2 cellular contexts compared by ENCODE assay signal in the genomic region with DNA sequence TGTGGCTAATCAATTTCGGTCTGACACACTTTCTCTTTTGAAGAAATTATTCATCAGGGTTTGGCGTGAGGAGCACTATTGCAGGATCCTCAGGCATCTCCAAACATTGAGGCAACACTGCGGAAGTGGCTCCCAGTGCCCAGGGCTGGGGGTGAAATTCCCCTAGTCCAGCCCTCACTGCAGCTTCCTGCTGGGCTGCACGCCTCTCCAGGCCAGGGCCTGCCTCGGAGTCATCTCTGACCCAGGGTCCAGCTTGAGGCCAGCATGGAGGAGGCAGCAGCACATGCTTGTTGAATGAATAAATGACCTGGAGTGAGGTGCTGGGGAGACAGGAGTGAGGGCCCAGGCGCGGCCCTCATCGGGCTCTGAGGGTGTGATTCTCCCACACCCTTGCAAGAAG.
TF ChIP-seq lines count a peak whose summit lies in the region.

No MANE protein-coding gene starts in this region.

TF ChIP-seq in K562, 482 proteins besides CTCF, POLR2A, EP300 and RAD21:
- TF ChIP-seq ZNF436 (CRISPR knock-in tag; IDR thresholded peaks at IDR 0.05), result peak; percentile 58; the same call in 1 of the 2 replicates
- peak; percentile 64 for TF ChIP-seq RBM25 (IDR thresholded peaks at IDR 0.05; ENCODE audit: low read depth, low read length, severe bottlenecking)
- TF ChIP-seq, protein P1, sequence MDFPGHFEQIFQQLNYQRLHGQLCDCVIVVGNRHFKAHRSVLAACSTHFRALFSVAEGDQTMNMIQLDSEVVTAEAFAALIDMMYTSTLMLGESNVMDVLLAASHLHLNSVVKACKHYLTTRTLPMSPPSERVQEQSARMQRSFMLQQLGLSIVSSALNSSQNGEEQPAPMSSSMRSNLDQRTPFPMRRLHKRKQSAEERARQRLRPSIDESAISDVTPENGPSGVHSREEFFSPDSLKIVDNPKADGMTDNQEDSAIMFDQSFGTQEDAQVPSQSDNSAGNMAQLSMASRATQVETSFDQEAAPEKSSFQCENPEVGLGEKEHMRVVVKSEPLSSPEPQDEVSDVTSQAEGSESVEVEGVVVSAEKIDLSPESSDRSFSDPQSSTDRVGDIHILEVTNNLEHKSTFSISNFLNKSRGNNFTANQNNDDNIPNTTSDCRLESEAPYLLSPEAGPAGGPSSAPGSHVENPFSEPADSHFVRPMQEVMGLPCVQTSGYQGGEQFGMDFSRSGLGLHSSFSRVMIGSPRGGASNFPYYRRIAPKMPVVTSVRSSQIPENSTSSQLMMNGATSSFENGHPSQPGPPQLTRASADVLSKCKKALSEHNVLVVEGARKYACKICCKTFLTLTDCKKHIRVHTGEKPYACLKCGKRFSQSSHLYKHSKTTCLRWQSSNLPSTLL (IDR thresholded peaks at IDR 0.05), result no peak
- TF ChIP-seq HEY1 (CRISPR knock-in tag; IDR thresholded peaks at IDR 0.05; ENCODE audit: borderline replicate concordance), result no peak
- TF ChIP-seq GTF3C2 (IDR thresholded peaks at IDR 0.05; ENCODE audit: borderline replicate concordance, extremely low read depth, insufficient read length), result peak; percentile 7
- peak; percentile 96 for TF ChIP-seq ZFP36 (IDR thresholded peaks at IDR 0.05; ENCODE audit: low read depth, low read length, partially characterized antibody)
- TF ChIP-seq ZNF3 (CRISPR knock-in tag; IDR thresholded peaks at IDR 0.05), result peak; percentile 94
- TF ChIP-seq ELF1 (tag; IDR thresholded peaks at IDR 0.05), result no peak

TF ChIP-seq in HepG2, 621 proteins besides CTCF, POLR2A, EP300 and RAD21 (continues in another document):
- TF ChIP-seq LRRFIP1 (CRISPR knock-in tag; conservative IDR thresholded peaks at IDR 0.05), result no peak
- peak; percentile 98 for TF ChIP-seq ZFP36 (IDR thresholded peaks at IDR 0.05; ENCODE audit: borderline replicate concordance, low read depth, low read length, partially characterized antibody)
- TF ChIP-seq, protein P2, sequence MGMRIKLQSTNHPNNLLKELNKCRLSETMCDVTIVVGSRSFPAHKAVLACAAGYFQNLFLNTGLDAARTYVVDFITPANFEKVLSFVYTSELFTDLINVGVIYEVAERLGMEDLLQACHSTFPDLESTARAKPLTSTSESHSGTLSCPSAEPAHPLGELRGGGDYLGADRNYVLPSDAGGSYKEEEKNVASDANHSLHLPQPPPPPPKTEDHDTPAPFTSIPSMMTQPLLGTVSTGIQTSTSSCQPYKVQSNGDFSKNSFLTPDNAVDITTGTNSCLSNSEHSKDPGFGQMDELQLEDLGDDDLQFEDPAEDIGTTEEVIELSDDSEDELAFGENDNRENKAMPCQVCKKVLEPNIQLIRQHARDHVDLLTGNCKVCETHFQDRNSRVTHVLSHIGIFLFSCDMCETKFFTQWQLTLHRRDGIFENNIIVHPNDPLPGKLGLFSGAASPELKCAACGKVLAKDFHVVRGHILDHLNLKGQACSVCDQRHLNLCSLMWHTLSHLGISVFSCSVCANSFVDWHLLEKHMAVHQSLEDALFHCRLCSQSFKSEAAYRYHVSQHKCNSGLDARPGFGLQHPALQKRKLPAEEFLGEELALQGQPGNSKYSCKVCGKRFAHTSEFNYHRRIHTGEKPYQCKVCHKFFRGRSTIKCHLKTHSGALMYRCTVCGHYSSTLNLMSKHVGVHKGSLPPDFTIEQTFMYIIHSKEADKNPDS (CRISPR knock-in tag; IDR thresholded peaks at IDR 0.05), result no peak
- TF ChIP-seq ZNF775 (CRISPR knock-in tag; IDR thresholded peaks at IDR 0.05; ENCODE audit: borderline replicate concordance), result no peak
- no peak for TF ChIP-seq ATF1 (CRISPR knock-in tag; IDR thresholded peaks at IDR 0.05)
- TF ChIP-seq TEAD3 (CRISPR knock-in tag; optimal IDR thresholded peaks at IDR 0.05; ENCODE audit: borderline replicate concordance), result peak; percentile 54
- TF ChIP-seq CBFB (CRISPR knock-in tag; IDR thresholded peaks at IDR 0.05), result no peak
- no peak for TF ChIP-seq ZNF713 (CRISPR knock-in tag; IDR thresholded peaks at IDR 0.05)
- TF ChIP-seq PHF5A (CRISPR knock-in tag; IDR thresholded peaks at IDR 0.05; ENCODE audit: low read depth, unreplicated experiment), result no peak
- peak; percentile 26; the same call in 1 of the 2 replicates for TF ChIP-seq PHF20 (CRISPR knock-in tag; IDR thresholded peaks at IDR 0.05)
- no peak; the same call in 1 of the 2 replicates for TF ChIP-seq TBX2 (CRISPR knock-in tag; IDR thresholded peaks at IDR 0.05; ENCODE audit: borderline replicate concordance)
- TF ChIP-seq, protein P3, sequence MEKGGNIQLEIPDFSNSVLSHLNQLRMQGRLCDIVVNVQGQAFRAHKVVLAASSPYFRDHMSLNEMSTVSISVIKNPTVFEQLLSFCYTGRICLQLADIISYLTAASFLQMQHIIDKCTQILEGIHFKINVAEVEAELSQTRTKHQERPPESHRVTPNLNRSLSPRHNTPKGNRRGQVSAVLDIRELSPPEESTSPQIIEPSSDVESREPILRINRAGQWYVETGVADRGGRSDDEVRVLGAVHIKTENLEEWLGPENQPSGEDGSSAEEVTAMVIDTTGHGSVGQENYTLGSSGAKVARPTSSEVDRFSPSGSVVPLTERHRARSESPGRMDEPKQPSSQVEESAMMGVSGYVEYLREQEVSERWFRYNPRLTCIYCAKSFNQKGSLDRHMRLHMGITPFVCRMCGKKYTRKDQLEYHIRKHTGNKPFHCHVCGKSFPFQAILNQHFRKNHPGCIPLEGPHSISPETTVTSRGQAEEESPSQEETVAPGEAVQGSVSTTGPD (CRISPR knock-in tag; IDR thresholded peaks at IDR 0.05), result no peak
- no peak for TF ChIP-seq ZFP41 (CRISPR knock-in tag; IDR thresholded peaks at IDR 0.05; ENCODE audit: borderline replicate concordance)
- TF ChIP-seq ELF1 (CRISPR knock-in tag; IDR thresholded peaks at IDR 0.05), result peak; percentile 68
- no peak for TF ChIP-seq AGO2 (optimal IDR thresholded peaks at IDR 0.05; ENCODE audit: low read depth, low read length)
- TF ChIP-seq MLLT10 (CRISPR knock-in tag; IDR thresholded peaks at IDR 0.05), result no peak
- TF ChIP-seq LCORL (IDR thresholded peaks at IDR 0.05), result no peak
- TF ChIP-seq LCORL (CRISPR knock-in tag; IDR thresholded peaks at IDR 0.05), result peak; percentile 44; the same call in 1 of the 2 replicates
- TF ChIP-seq TBL1XR1 (IDR thresholded peaks at IDR 0.05; ENCODE audit: borderline replicate concordance, low read length, partially characterized antibody), result no peak
- TF ChIP-seq NCOA2 (CRISPR knock-in tag; IDR thresholded peaks at IDR 0.05), result no peak
- no peak for TF ChIP-seq PAWR (CRISPR knock-in tag; IDR thresholded peaks at IDR 0.05; ENCODE audit: borderline replicate concordance)
- no peak for TF ChIP-seq ZNF7 (CRISPR knock-in tag; IDR thresholded peaks at IDR 0.05)
- no peak for TF ChIP-seq MBD4 (IDR thresholded peaks at IDR 0.05; ENCODE audit: borderline replicate concordance, low read length)
- no peak for TF ChIP-seq GABPA (IDR thresholded peaks at IDR 0.05; ENCODE audit: low read depth, low read length)
- TF ChIP-seq GABPA (CRISPR knock-in tag; IDR thresholded peaks at IDR 0.05; ENCODE audit: low read depth), result peak; percentile 50; the same call in 1 of the 2 replicates
- TF ChIP-seq ZSCAN22 (CRISPR knock-in tag; IDR thresholded peaks at IDR 0.05), result no peak
- TF ChIP-seq JUND (CRISPR knock-in tag; IDR thresholded peaks at IDR 0.05), result 0 out of 2 replicates have a peak, but pooled peaks have one; percentile 11
- TF ChIP-seq ZNF333 (CRISPR knock-in tag; IDR thresholded peaks at IDR 0.05; ENCODE audit: borderline replicate concordance), result no peak
- TF ChIP-seq ZNF44 (CRISPR knock-in tag; IDR thresholded peaks at IDR 0.05), result no peak
- no peak for TF ChIP-seq ZFP36L2 (CRISPR knock-in tag; IDR thresholded peaks at IDR 0.05)
- TF ChIP-seq SAP130 (CRISPR knock-in tag; IDR thresholded peaks at IDR 0.05; ENCODE audit: low read depth), result peak; percentile 66
- no peak for TF ChIP-seq ZNF557 (CRISPR knock-in tag; IDR thresholded peaks at IDR 0.05)
- peak; percentile 41; the same call in 1 of the 2 replicates for TF ChIP-seq HDAC1 (CRISPR knock-in tag; IDR thresholded peaks at IDR 0.05)
- TF ChIP-seq GABPB1 (CRISPR knock-in tag; IDR thresholded peaks at IDR 0.05), result peak; percentile 38; the same call in 1 of the 2 replicates
- TF ChIP-seq ZNF552 (CRISPR knock-in tag; IDR thresholded peaks at IDR 0.05; ENCODE audit: borderline replicate concordance), result no peak
- peak; percentile 59; the same call in 1 of the 2 replicates for TF ChIP-seq ZNF792 (CRISPR knock-in tag; IDR thresholded peaks at IDR 0.05)
- TF ChIP-seq RXRB (CRISPR knock-in tag; IDR thresholded peaks at IDR 0.05; ENCODE audit: borderline replicate concordance), result peak; percentile 28; the same call in 1 of the 2 replicates
- TF ChIP-seq PHB2 (IDR thresholded peaks at IDR 0.05; ENCODE audit: partially characterized antibody), result no peak
- no peak for TF ChIP-seq JARID2 (CRISPR knock-in tag; IDR thresholded peaks at IDR 0.05; ENCODE audit: insufficient replicate concordance)
- TF ChIP-seq MYC (CRISPR knock-in tag; IDR thresholded peaks at IDR 0.05; ENCODE audit: borderline replicate concordance), result peak; percentile 59; the same call in 1 of the 2 replicates
- TF ChIP-seq PCBP2 (optimal IDR thresholded peaks at IDR 0.05; ENCODE audit: low read depth, low read length, poor library complexity, severe bottlenecking), result no peak
- peak; percentile 85 for TF ChIP-seq ZNF263 (CRISPR knock-in tag; IDR thresholded peaks at IDR 0.05)
- TF ChIP-seq, protein P4, sequence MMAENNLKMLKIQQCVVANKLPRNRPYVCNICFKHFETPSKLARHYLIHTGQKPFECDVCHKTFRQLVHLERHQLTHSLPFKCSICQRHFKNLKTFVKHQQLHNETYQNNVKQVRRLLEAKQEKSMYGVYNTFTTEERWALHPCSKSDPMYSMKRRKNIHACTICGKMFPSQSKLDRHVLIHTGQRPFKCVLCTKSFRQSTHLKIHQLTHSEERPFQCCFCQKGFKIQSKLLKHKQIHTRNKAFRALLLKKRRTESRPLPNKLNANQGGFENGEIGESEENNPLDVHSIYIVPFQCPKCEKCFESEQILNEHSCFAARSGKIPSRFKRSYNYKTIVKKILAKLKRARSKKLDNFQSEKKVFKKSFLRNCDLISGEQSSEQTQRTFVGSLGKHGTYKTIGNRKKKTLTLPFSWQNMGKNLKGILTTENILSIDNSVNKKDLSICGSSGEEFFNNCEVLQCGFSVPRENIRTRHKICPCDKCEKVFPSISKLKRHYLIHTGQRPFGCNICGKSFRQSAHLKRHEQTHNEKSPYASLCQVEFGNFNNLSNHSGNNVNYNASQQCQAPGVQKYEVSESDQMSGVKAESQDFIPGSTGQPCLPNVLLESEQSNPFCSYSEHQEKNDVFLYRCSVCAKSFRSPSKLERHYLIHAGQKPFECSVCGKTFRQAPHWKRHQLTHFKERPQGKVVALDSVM (CRISPR knock-in tag; IDR thresholded peaks at IDR 0.05), result peak; percentile 47; the same call in 1 of the 2 replicates
- TF ChIP-seq ZNF747 (CRISPR knock-in tag; IDR thresholded peaks at IDR 0.05; ENCODE audit: borderline replicate concordance), result no peak
- TF ChIP-seq SALL1 (CRISPR knock-in tag; IDR thresholded peaks at IDR 0.05), result no peak
- no peak for TF ChIP-seq XBP1 (CRISPR knock-in tag; IDR thresholded peaks at IDR 0.05)
- no peak for TF ChIP-seq STAT5B (CRISPR knock-in tag; IDR thresholded peaks at IDR 0.05)
- 0 out of 2 replicates have a peak, but pooled peaks have one; percentile 41 for TF ChIP-seq CSRNP1 (CRISPR knock-in tag; IDR thresholded peaks at IDR 0.05)
- TF ChIP-seq TCF7L2 (IDR thresholded peaks at IDR 0.05; ENCODE audit: low read depth, low read length), result no peak
- peak; percentile 71; the same call in 1 of the 2 replicates for TF ChIP-seq MED1 (CRISPR knock-in tag; IDR thresholded peaks at IDR 0.05)
- TF ChIP-seq ZNF577 (CRISPR knock-in tag; IDR thresholded peaks at IDR 0.05; ENCODE audit: borderline replicate concordance, low read depth), result no peak
- TF ChIP-seq YY1 (IDR thresholded peaks at IDR 0.05; ENCODE audit: insufficient read depth, insufficient replicate concordance, low read depth, low read length), result no peak
- TF ChIP-seq POGK (CRISPR knock-in tag; conservative IDR thresholded peaks at IDR 0.05), result no peak
- TF ChIP-seq TARDBP (CRISPR knock-in tag; IDR thresholded peaks at IDR 0.05), result peak; percentile 18; the same call in 1 of the 2 replicates
